8 cellular contexts compared by ENCODE assay signal in genomic region chr3:113783463-113783862, GRCh38. TPM values are rescaled to one million over a fixed set of nuclear protein-coding genes. Genes with fewer than 3 reads are reported as not detected.
DNase-seq lines count a peak whose midpoint lies in the region; ATAC-seq, FAIRE-seq and TF ChIP-seq lines count a peak whose summit lies in the region.

No MANE protein-coding gene starts in this region.

- peaks cover 0 to 5% (median 3%) of the 10 kb centered on the region in 3 donors for H3K4me1 Mint-ChIP-seq in T-cell

- no peak overlapping the region for H3K4me3 ChIP-seq in HFF-Myc (replicated peaks; ENCODE audit: low read depth, low read length)

- no peak overlapping the region for H3K4me3 Mint-ChIP-seq in T-cell

- ATAC-seq in T-cell (replicated peaks in 1 of 4) = no peak

- H3K27me3 Mint-ChIP-seq in T-cell = no peaks in the 10 kb centered on the region

- DNase-seq in Caki2 (ENCODE audit: low read depth) = peak; percentile 60
- DNase-seq in HFF-Myc (ENCODE audit: extremely low read depth, low read depth) = peak; percentile 80
- peak; percentile 63 for DNase-seq in RCC 7860 (ENCODE audit: low spot score)
- peak; percentile 99 for DNase-seq in iris pigment epithelial cell (ENCODE audit: low read depth)
- no peak for DNase-seq in effector CD4-positive, alpha-beta T cell
- no peak for DNase-seq in DMS153 (lab: John Stamatoyannopoulos, UW)
- no peak for DNase-seq in T-cell
- no peak for DNase-seq in NCI-H1417 treated with DMSO at 0.1 percent for 48 hours (lab: John Stamatoyannopoulos, UW)

- H3K27ac Mint-ChIP-seq in T-cell = no peak overlapping the region

- peak; percentile 46 for FAIRE-seq in RCC 7860 (lab: Jason Lieb, UNC)

- no peaks in the 10 kb centered on the region for H3K9me3 Mint-ChIP-seq in T-cell

- POLR2A ChIA-PET in T-cell (lab: Charles Lee) = no interaction called here

- H3K36me3 Mint-ChIP-seq in T-cell = peaks cover 30% of the 10 kb centered on the region

- in situ Hi-C loops in Caki2 (cut with HindIII; ENCODE audit: low pct_unique_long_range_greater_than_20kb, low sequenced_read_pairs) = no loop called here

- no peak for TF ChIP-seq CTCF in HFF-Myc (IDR thresholded peaks at IDR 0.05; ENCODE audit: low read depth, low read length, missing control alignments)

- CTCF ChIA-PET in T-cell (lab: Charles Lee) = interaction anchor here in 1 of 2 donors (0.6 to 1.0 kb wide), 2 partner anchors 11 to 39 kb away, joined by 3 to 4 read pairs; no protein-coding TSS in a partner anchor

RNA-seq across cellular contexts. Expression of gene ATP6V1A, which starts 36.6 kb away (rescaled TPM):
- total RNA-seq in Caki2 (2014; rRNA removed; shearing (Covaris generic); ENCODE audit: low replicate concordance) = 27.7 and 32.1 TPM in 2 replicates
- 10 to 100 TPM; 14.9 to 23.7 (median 17.8) TPM for total RNA-seq in T-cell

RNA-seq across cellular contexts. Expression of gene NAA50, which starts 37.4 kb away (rescaled TPM):
- 10.9 and 24.0 TPM in 2 replicates for total RNA-seq in Caki2 (2014; rRNA removed; shearing (Covaris generic); ENCODE audit: low replicate concordance)
- total RNA-seq in T-cell = 10 to 100 TPM; 49.0 to 67.1 (median 61.8) TPM

RNA-seq across cellular contexts. Expression of gene GRAMD1C, which starts 55.1 kb away (rescaled TPM):
- total RNA-seq in Caki2 (2014; rRNA removed; shearing (Covaris generic); ENCODE audit: low replicate concordance) = 0.38 and 7.1 TPM in 2 replicates
- 1 to 10 TPM in 4 of 5 donors, under 1 TPM in 1; 0.43 to 2.7 (median 1.4) TPM for total RNA-seq in T-cell

Comparison
In these comparisons a context has a peak if more than half of its experiments do, and no peak if none do; other contexts are left out.
1. DNase-seq: peak in Caki2 (single experiment), HFF-Myc (single experiment), RCC 7860 (single experiment) and iris pigment epithelial cell (single experiment); none in effector CD4-positive, alpha-beta T cell (single experiment), DMS153 (single experiment), T-cell (0 of 34) and NCI-H1417 treated with DMSO at 0.1 percent for 48 hours (single experiment).